Comparison of ENCODE assay signal across 2 cellular contexts in genomic region chr15:90325677-90326200, GRCh38.
TF ChIP-seq lines count a peak whose summit lies in the region.

No MANE protein-coding gene starts in this region.

TF ChIP-seq in IMR-90, 13 proteins besides CTCF, POLR2A, EP300 and RAD21:
- TF ChIP-seq CEBPB (IDR thresholded peaks at IDR 0.05; ENCODE audit: low read depth, low read length) = no peak
- TF ChIP-seq RCOR1 (IDR thresholded peaks at IDR 0.05; ENCODE audit: insufficient replicate concordance, low read length) = no peak
- no peak for TF ChIP-seq ELK1 (IDR thresholded peaks at IDR 0.05; ENCODE audit: borderline replicate concordance, low read depth, low read length)
- TF ChIP-seq CHD1 (IDR thresholded peaks at IDR 0.05; ENCODE audit: low read depth, low read length) = no peak
- TF ChIP-seq RFX5 (IDR thresholded peaks at IDR 0.05; ENCODE audit: low read depth, low read length) = no peak
- TF ChIP-seq SMC3 (IDR thresholded peaks at IDR 0.05; ENCODE audit: low read depth, low read length) = no peak
- TF ChIP-seq MAZ (IDR thresholded peaks at IDR 0.05; ENCODE audit: borderline replicate concordance, low read depth, low read length) = no peak
- TF ChIP-seq USF2 (IDR thresholded peaks at IDR 0.05; ENCODE audit: low read depth, low read length) = no peak
- TF ChIP-seq MAFK (IDR thresholded peaks at IDR 0.05; ENCODE audit: low read depth, low read length) = no peak
- TF ChIP-seq FOS (IDR thresholded peaks at IDR 0.05; ENCODE audit: low read depth, low read length) = no peak
- no peak for TF ChIP-seq BHLHE40 (IDR thresholded peaks at IDR 0.05; ENCODE audit: low read depth, low read length)
- TF ChIP-seq NFE2L2 (IDR thresholded peaks at IDR 0.05; ENCODE audit: low read depth, low read length) = no peak
- no peak for TF ChIP-seq MXI1 (IDR thresholded peaks at IDR 0.05; ENCODE audit: borderline replicate concordance, low read depth, low read length)

TF ChIP-seq in GM12878, 131 proteins besides CTCF, POLR2A, EP300 and RAD21:
- no peak for TF ChIP-seq ZNF207 (IDR thresholded peaks at IDR 0.05; ENCODE audit: borderline replicate concordance)
- no peak for TF ChIP-seq BMI1 (IDR thresholded peaks at IDR 0.05; ENCODE audit: borderline replicate concordance)
- no peak for TF ChIP-seq WRNIP1 (IDR thresholded peaks at IDR 0.05; ENCODE audit: borderline replicate concordance, low read depth, low read length)
- no peak for TF ChIP-seq CREM (IDR thresholded peaks at IDR 0.05; ENCODE audit: low read depth)
- no peak for TF ChIP-seq KAT2A (conservative IDR thresholded peaks at IDR 0.05; ENCODE audit: control insufficient read depth, low read depth, low read length)
- no peak for TF ChIP-seq STAT3 (IDR thresholded peaks at IDR 0.05; ENCODE audit: low read depth, low read length)
- TF ChIP-seq SUZ12 (IDR thresholded peaks at IDR 0.05; ENCODE audit: unreplicated experiment) = no peak
- TF ChIP-seq MTA2 (IDR thresholded peaks at IDR 0.05; ENCODE audit: low read depth) = no peak
- TF ChIP-seq HSF1 (IDR thresholded peaks at IDR 0.05; ENCODE audit: low read depth, low read length) = no peak
- no peak for TF ChIP-seq LARP7 (IDR thresholded peaks at IDR 0.05)
- TF ChIP-seq BHLHE40 (IDR thresholded peaks at IDR 0.05; ENCODE audit: borderline replicate concordance in 1 of 2, low read depth in 2 of 2, low read length in 1 of 2) = no peak
- TF ChIP-seq NRF1 (conservative IDR thresholded peaks at IDR 0.05; ENCODE audit: low read depth, low read length) = no peak
- TF ChIP-seq ZSCAN29 (IDR thresholded peaks at IDR 0.05) = no peak
- no peak for TF ChIP-seq NR2C1 (IDR thresholded peaks at IDR 0.05)
TF ChIP-seq in GM12878: peak in this region for 0.
